In genomic region chr11:77159219-77159936, GRCh38 we compare ENCODE assay signal across 8 cellular contexts. TPM values are rescaled to one million over a fixed set of nuclear protein-coding genes. Genes with fewer than 3 reads are reported as not detected.
"Had no signal": no experiment of that assay in that cellular context is flagged by ENCODE, and none has a peak within 500 bp of the region (broad histone marks: within the 10 kb centered on the region; RNA-seq: fewer than 3 reads in every experiment).

No MANE protein-coding gene starts in this region.

- H3K4me2 ChIP-seq: GM23338 had no signal

- H3K27ac ChIP-seq: HL-60 had no signal

- H3K4me3 ChIP-seq: GM23338 had no signal

- H3K27ac Mint-ChIP-seq: GM23338 had no signal

- H2AFZ ChIP-seq: GM23338 had no signal

- DNase-seq: H9, HCEC 1CT, IMR-90, KBM-7 had no signal

- ATAC-seq: GM23338 had no signal

- H3K4me1 Mint-ChIP-seq: GM23338 had no signal

- FAIRE-seq: H1, H54 had no signal

- H3K4me3 Mint-ChIP-seq: GM23338, H9 had no signal

- H3K9me3 Mint-ChIP-seq: GM23338, H9 had no signal

RNA-seq across cellular contexts. Expression of gene MYO7A, which starts 31.3 kb away (rescaled TPM):
- total RNA-seq: IMR-90 had no signal

RNA-seq across cellular contexts. Expression of gene OMP, which starts 56.7 kb away (rescaled TPM):
- total RNA-seq: H1, H9, IMR-90 had no signal
- polyA plus RNA-seq: GM23338, H1 had no signal
